Comparison of ENCODE assay signal across 19 cellular contexts in the genomic region with DNA sequence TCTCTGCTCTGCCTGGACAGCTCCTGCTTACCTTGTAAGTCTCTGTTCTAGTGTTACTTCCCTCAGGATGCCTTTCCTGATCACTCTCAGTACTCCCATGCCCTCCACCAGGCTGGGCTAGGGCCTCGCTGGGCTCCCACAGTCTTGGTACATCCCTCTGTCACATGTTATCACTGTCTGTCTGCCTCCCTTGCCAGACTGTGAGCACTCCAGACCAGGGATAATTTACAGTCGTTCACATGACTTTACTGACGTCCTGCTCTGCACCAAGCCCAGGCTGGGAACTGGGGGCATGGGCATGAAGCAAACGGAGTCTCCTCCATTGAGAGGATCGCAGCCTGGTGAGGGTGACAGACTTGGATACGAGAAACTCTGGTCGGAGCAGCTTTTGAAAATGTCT. TPM values are rescaled to one million over a fixed set of nuclear protein-coding genes. Genes with fewer than 3 reads are reported as not detected.
DNase-seq lines count a peak whose midpoint lies in the region; ATAC-seq and TF ChIP-seq lines count a peak whose summit lies in the region.
"Had no signal": no experiment of that assay in that cellular context is flagged by ENCODE, and none has a peak within 500 bp of the region (broad histone marks: within the 10 kb centered on the region; RNA-seq: fewer than 3 reads in every experiment).

No MANE protein-coding gene starts in this region.

- H3K36me3 Mint-ChIP-seq in activated CD4-positive, alpha-beta memory T cell treated with anti-CD3 and anti-CD28 coated beads for 36 hours: peaks cover 13% of the 10 kb centered on the region
- peaks cover 18% of the 10 kb centered on the region for H3K36me3 Mint-ChIP-seq in activated CD4-positive, alpha-beta memory T cell treated with anti-CD3 and anti-CD28 coated beads, Interleukin-2, amount 10 ng/mL, durations not matched to agents 7 days and 5 days (ENCODE audit: low read depth)
- peaks cover 27% of the 10 kb centered on the region for H3K36me3 Mint-ChIP-seq in CD8-positive, alpha-beta T cell
- peaks cover 13% of the 10 kb centered on the region for H3K36me3 Mint-ChIP-seq in central memory CD8-positive, alpha-beta T cell (ENCODE audit: insufficient read depth)
- peaks cover 14% of the 10 kb centered on the region for H3K36me3 Mint-ChIP-seq in nephron progenitor cell (ENCODE audit: low read depth)

- no peak overlapping the region for H3K4me3 Mint-ChIP-seq in activated CD4-positive, alpha-beta memory T cell treated with anti-CD3 and anti-CD28 coated beads for 36 hours
- no peak overlapping the region for H3K4me3 Mint-ChIP-seq in activated CD4-positive, alpha-beta memory T cell treated with anti-CD3 and anti-CD28 coated beads, Interleukin-2, amount 10 ng/mL, durations not matched to agents 7 days and 5 days
- peak overlapping the region; percentile 51 for H3K4me3 Mint-ChIP-seq in CD8-positive, alpha-beta T cell
- no peak overlapping the region for H3K4me3 Mint-ChIP-seq in central memory CD8-positive, alpha-beta T cell
- H3K4me3 Mint-ChIP-seq in nephron progenitor cell: no peak overlapping the region
- H3K4me3 Mint-ChIP-seq: H9, immature natural killer cell had no signal

- 91 to 93% methylated on average over 7 of the region's 7 CpGs for WGBS in thyroid gland, 2 donors

- H3K36me3 ChIP-seq in CD8-positive, alpha-beta T cell (ENCODE audit: insufficient read depth, low read length): no peaks in the 10 kb centered on the region
- peaks cover 3 to 12% of the 10 kb centered on the region in 2 donors for H3K36me3 ChIP-seq in thyroid gland
- H3K36me3 ChIP-seq: colonic mucosa, SJCRH30 had no signal

- peak overlapping the region; percentile 90 for H3K27ac Mint-ChIP-seq in activated CD4-positive, alpha-beta memory T cell treated with anti-CD3 and anti-CD28 coated beads for 36 hours
- H3K27ac Mint-ChIP-seq in activated CD4-positive, alpha-beta memory T cell treated with anti-CD3 and anti-CD28 coated beads, Interleukin-2, amount 10 ng/mL, durations not matched to agents 7 days and 5 days: no peak overlapping the region
- H3K27ac Mint-ChIP-seq in CD8-positive, alpha-beta T cell: peak overlapping the region; percentile 98
- H3K27ac Mint-ChIP-seq in central memory CD8-positive, alpha-beta T cell (ENCODE audit: low read depth): peak overlapping the region; percentile 98
- H3K27ac Mint-ChIP-seq in nephron progenitor cell: peak overlapping the region; percentile 94

- H3K27me3 ChIP-seq in CD8-positive, alpha-beta T cell (ENCODE audit: insufficient read depth, low read length): no peaks in the 10 kb centered on the region
- H3K27me3 ChIP-seq in thyroid gland: no peaks in the 10 kb centered on the region
- H3K27me3 ChIP-seq: colonic mucosa, SJCRH30 had no signal

- POLR2A ChIA-PET in activated CD4-positive, alpha-beta memory T cell treated with anti-CD3 and anti-CD28 coated beads for 36 hours (lab: Charles Lee): interaction anchor here (2.2 kb wide), 1 partner anchor 13 kb away, joined by 13 read pairs; the partner anchor contains the start of genes KCTD21 and USP35
- POLR2A ChIA-PET in activated CD4-positive, alpha-beta memory T cell treated with anti-CD3 and anti-CD28 coated beads, Interleukin-2, amount 10 ng/mL, durations not matched to agents 7 days and 5 days (lab: Charles Lee): interaction anchor here (2.4 to 2.6 kb wide), 2 partner anchors 12 to 13 kb away, joined by 9 to 27 read pairs; partner anchors contain the start of genes KCTD21 and USP35
- POLR2A ChIA-PET in CD8-positive, alpha-beta T cell (lab: Charles Lee): interaction anchor here (1.6 to 2.0 kb wide), 2 partner anchors 9 to 13 kb away, joined by 3 to 8 read pairs; partner anchors contain the start of genes KCTD21 and USP35

- no peaks in the 10 kb centered on the region for H3K27me3 Mint-ChIP-seq in activated CD4-positive, alpha-beta memory T cell treated with anti-CD3 and anti-CD28 coated beads for 36 hours
- H3K27me3 Mint-ChIP-seq in activated CD4-positive, alpha-beta memory T cell treated with anti-CD3 and anti-CD28 coated beads, Interleukin-2, amount 10 ng/mL, durations not matched to agents 7 days and 5 days: no peaks in the 10 kb centered on the region
- H3K27me3 Mint-ChIP-seq in CD8-positive, alpha-beta T cell (ENCODE audit: low read depth): no peaks in the 10 kb centered on the region
- no peaks in the 10 kb centered on the region for H3K27me3 Mint-ChIP-seq in central memory CD8-positive, alpha-beta T cell
- H3K27me3 Mint-ChIP-seq in nephron progenitor cell (ENCODE audit: low read depth, poor library complexity): no peaks in the 10 kb centered on the region

- TF ChIP-seq CTCF in CD8-positive, alpha-beta T cell (IDR thresholded peaks at IDR 0.05): no peak
- TF ChIP-seq CTCF in nephron progenitor cell (IDR thresholded peaks at IDR 0.05) (no peak), thyroid gland (IDR thresholded peaks at IDR 0.05) (no peak)

- ATAC-seq in CD8-positive, alpha-beta T cell: no peak
- no peak for ATAC-seq in central memory CD8-positive, alpha-beta T cell (replicated peaks; ENCODE audit: extremely low read depth, poor library complexity, severe bottlenecking)

- peaks cover 28% of the 10 kb centered on the region for H3K4me1 ChIP-seq in CD8-positive, alpha-beta T cell (ENCODE audit: insufficient read depth, low read length)
- no peaks in the 10 kb centered on the region for H3K4me1 ChIP-seq in thyroid gland
- H3K4me1 ChIP-seq: colonic mucosa, SJCRH30 had no signal

- no peak overlapping the region for H3K27ac ChIP-seq in CD8-positive, alpha-beta T cell (ENCODE audit: low read depth, low read length)
- no peak overlapping the region for H3K27ac ChIP-seq in thyroid gland
- H3K27ac ChIP-seq: colonic mucosa, SJCRH30 had no signal

- TF ChIP-seq POLR2A in thyroid gland (IDR thresholded peaks at IDR 0.05): no peak

- intact Hi-C loops in activated CD4-positive, alpha-beta memory T cell treated with anti-CD3 and anti-CD28 coated beads for 36 hours (cut with micrococcal nuclease): loop anchor here (5.0 kb wide), 2 partner anchors 64 to 91 kb away; partner anchors contain the start of gene ALG8
- intact Hi-C loops in CD8-positive, alpha-beta T cell (cut with DNase I, micrococcal nuclease): loop anchor here in 1 of 2 experiments (5.0 kb wide), 1 partner anchor 216 kb away; the partner anchor contains the start of gene GAB2
- intact Hi-C loops in thyroid gland (cut with DNase I): no loop called here

- peaks cover 37% of the 10 kb centered on the region for H3K4me1 Mint-ChIP-seq in activated CD4-positive, alpha-beta memory T cell treated with anti-CD3 and anti-CD28 coated beads for 36 hours (ENCODE audit: low read depth)
- H3K4me1 Mint-ChIP-seq in activated CD4-positive, alpha-beta memory T cell treated with anti-CD3 and anti-CD28 coated beads, Interleukin-2, amount 10 ng/mL, durations not matched to agents 7 days and 5 days: peaks cover 34% of the 10 kb centered on the region
- peaks cover 44% of the 10 kb centered on the region for H3K4me1 Mint-ChIP-seq in CD8-positive, alpha-beta T cell (ENCODE audit: low read depth)
- H3K4me1 Mint-ChIP-seq in central memory CD8-positive, alpha-beta T cell: peaks cover 35% of the 10 kb centered on the region
- H3K4me1 Mint-ChIP-seq in nephron progenitor cell: peaks cover 6% of the 10 kb centered on the region

- H3K9me3 ChIP-seq in CD8-positive, alpha-beta T cell (ENCODE audit: low read length): no peaks in the 10 kb centered on the region
- H3K9me3 ChIP-seq in thyroid gland: no peaks in the 10 kb centered on the region
- H3K9me3 ChIP-seq: colonic mucosa, SJCRH30 had no signal

- CTCF ChIA-PET in activated CD4-positive, alpha-beta memory T cell treated with anti-CD3 and anti-CD28 coated beads for 36 hours (lab: Charles Lee): no interaction called here
- CTCF ChIA-PET in activated CD4-positive, alpha-beta memory T cell treated with anti-CD3 and anti-CD28 coated beads, Interleukin-2, amount 10 ng/mL, durations not matched to agents 7 days and 5 days (lab: Charles Lee): no interaction called here
- CTCF ChIA-PET in CD8-positive, alpha-beta T cell (lab: Charles Lee): interaction anchor here (1.8 kb wide), 1 partner anchor 28 kb away, joined by 4 read pairs; no protein-coding TSS in a partner anchor

- DNase-seq in activated CD4-positive, alpha-beta memory T cell treated with anti-CD3 and anti-CD28 coated beads for 36 hours: no peak
- no peak for DNase-seq in activated CD4-positive, alpha-beta memory T cell treated with anti-CD3 and anti-CD28 coated beads, Interleukin-2, amount 10 ng/mL, durations not matched to agents 7 days and 5 days
- DNase-seq in CD8-positive, alpha-beta T cell: no peak
- no peak for DNase-seq in central memory CD8-positive, alpha-beta T cell (ENCODE audit: low spot score in 2 of 2)
- no peak for DNase-seq in nephron progenitor cell
- no peak for DNase-seq in thyroid gland
- DNase-seq in NCI-H2196 (lab: John Stamatoyannopoulos, UW; ENCODE audit: unreplicated experiment): no peak
- DNase-seq in iPS-NIHi11 (ENCODE audit: low spot score): no peak
- DNase-seq: activated CD4-positive, alpha-beta T cell treated with anti-CD3 and anti-CD28 coated beads for 1 hour; colonic mucosa; EL; H9; immature natural killer cell; Kasumi-1; NCI-H1417 treated with DMSO at 0.1 percent for 48 hours; NCI-H2171 treated with DMSO at 0.1 percent for 48 hours; NCI-H774; SJCRH30 had no signal

- no peak overlapping the region for H3K4me3 ChIP-seq in CD8-positive, alpha-beta T cell (ENCODE audit: low read depth, low read length)
- no peak overlapping the region for H3K4me3 ChIP-seq in thyroid gland (replicated peaks in 1 of 3)
- H3K4me3 ChIP-seq: colonic mucosa, lung, SJCRH30 had no signal

- H3K9me3 Mint-ChIP-seq in activated CD4-positive, alpha-beta memory T cell treated with anti-CD3 and anti-CD28 coated beads for 36 hours: no peaks in the 10 kb centered on the region
- no peaks in the 10 kb centered on the region for H3K9me3 Mint-ChIP-seq in activated CD4-positive, alpha-beta memory T cell treated with anti-CD3 and anti-CD28 coated beads, Interleukin-2, amount 10 ng/mL, durations not matched to agents 7 days and 5 days
- no peaks in the 10 kb centered on the region for H3K9me3 Mint-ChIP-seq in CD8-positive, alpha-beta T cell
- no peaks in the 10 kb centered on the region for H3K9me3 Mint-ChIP-seq in central memory CD8-positive, alpha-beta T cell
- no peaks in the 10 kb centered on the region for H3K9me3 Mint-ChIP-seq in nephron progenitor cell
- H3K9me3 Mint-ChIP-seq: H9 had no signal

RNA-seq across cellular contexts. Expression of gene USP35, which starts 12.4 kb away (rescaled TPM):
- total RNA-seq in activated CD4-positive, alpha-beta memory T cell treated with anti-CD3 and anti-CD28 coated beads for 36 hours: 1 to 10 TPM; 9.3 to 9.6 TPM
- 10 to 100 TPM; 10.8 to 12.1 TPM for total RNA-seq in activated CD4-positive, alpha-beta memory T cell treated with anti-CD3 and anti-CD28 coated beads, Interleukin-2, amount 10 ng/mL, durations not matched to agents 7 days and 5 days
- 10 to 100 TPM; 22.3 to 23.4 TPM for total RNA-seq in CD8-positive, alpha-beta T cell
- 10 to 100 TPM; 13.5 to 18.1 (median 14.3) TPM for total RNA-seq in thyroid gland

RNA-seq across cellular contexts. Expression of gene KCTD21, which starts 12.7 kb away (rescaled TPM):
- 1 to 10 TPM; 7.9 to 8.8 TPM for total RNA-seq in activated CD4-positive, alpha-beta memory T cell treated with anti-CD3 and anti-CD28 coated beads for 36 hours
- 1 to 10 TPM; 7.5 to 9.3 TPM for total RNA-seq in activated CD4-positive, alpha-beta memory T cell treated with anti-CD3 and anti-CD28 coated beads, Interleukin-2, amount 10 ng/mL, durations not matched to agents 7 days and 5 days
- total RNA-seq in CD8-positive, alpha-beta T cell: 1 to 10 TPM; 3.0 to 3.4 TPM
- total RNA-seq in thyroid gland: 10 to 100 TPM; 16.6 to 23.4 (median 17.0) TPM
